Comparison of ENCODE assay signal across 11 cellular contexts in the genomic region with DNA sequence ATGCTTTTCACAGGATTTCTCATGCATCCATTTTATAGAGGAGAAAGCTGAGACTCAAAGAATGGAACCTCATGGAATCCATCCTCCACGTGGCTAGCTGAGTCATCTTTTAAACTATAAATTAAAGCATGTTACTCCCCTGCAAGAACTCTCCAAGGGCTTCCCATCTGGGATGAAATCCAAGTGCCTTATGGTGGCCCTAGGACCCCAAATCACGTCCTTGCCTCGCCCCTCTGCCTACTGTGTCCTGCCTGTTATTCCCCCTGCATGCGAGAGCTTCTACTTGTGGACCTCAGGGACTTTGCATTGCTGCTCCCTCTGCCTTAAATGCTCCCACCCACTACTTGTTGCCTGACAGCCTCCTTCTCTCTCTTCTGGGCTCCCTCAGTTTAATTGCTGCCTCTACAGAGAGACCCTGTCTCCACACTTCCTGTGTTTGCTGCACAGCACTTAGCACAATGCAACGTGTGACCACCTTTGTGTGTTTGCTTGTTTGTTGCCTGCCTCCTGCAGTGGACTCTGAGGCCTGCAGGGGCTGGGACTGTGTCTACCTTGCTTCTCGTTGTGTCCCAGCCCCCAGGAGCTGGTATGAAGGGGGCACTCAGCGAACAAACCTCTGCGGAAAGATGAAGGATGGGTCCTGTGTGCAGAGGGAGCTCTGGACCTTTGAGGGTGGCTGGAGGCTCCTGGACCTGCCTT. TPM values are rescaled to one million over a fixed set of nuclear protein-coding genes. Genes with fewer than 3 reads are reported as not detected.
A peak's percentile ranks its signal among the peaks of the same experiment; 100 is the strongest.
DNase-seq lines count a peak whose midpoint lies in the region; ATAC-seq and TF ChIP-seq lines count a peak whose summit lies in the region.
"Had no signal": no experiment of that assay in that cellular context is flagged by ENCODE, and none has a peak within 500 bp of the region (broad histone marks: within the 10 kb centered on the region; RNA-seq: fewer than 3 reads in every experiment).

No MANE protein-coding gene starts in this region.

- H3K79me2 ChIP-seq in MM.1S (ENCODE audit: low read length) = peaks cover 67% of the 10 kb centered on the region

- no peaks in the 10 kb centered on the region for H3K9me2 ChIP-seq in MM.1S (replicated peaks; ENCODE audit: insufficient read depth, low read length)

- peak overlapping the region; percentile 31 for H3K4me3 Mint-ChIP-seq in activated naive CD4-positive, alpha-beta T cell treated with anti-CD3 and anti-CD28 coated beads, Interleukin-2, amount 50 U/mL, for 24 hours
- peak overlapping the region; percentile 34 to 66 for H3K4me3 Mint-ChIP-seq in stimulated activated naive CD8-positive, alpha-beta T cell treated with anti-CD3 and anti-CD28 coated beads, Interleukin-15, amount 100 ng/mL, for 72 hours
- H3K4me3 Mint-ChIP-seq: type B pancreatic cell had no signal

- H3K9me3 ChIP-seq in MM.1S (replicated peaks; ENCODE audit: insufficient read depth, low read length) = no peaks in the 10 kb centered on the region
- no peaks in the 10 kb centered on the region for H3K9me3 ChIP-seq in gastroesophageal sphincter

- peaks cover 6% of the 10 kb centered on the region for H3K36me3 Mint-ChIP-seq in activated naive CD4-positive, alpha-beta T cell treated with anti-CD3 and anti-CD28 coated beads, Interleukin-2, amount 50 U/mL, for 24 hours
- H3K36me3 Mint-ChIP-seq: type B pancreatic cell had no signal

- no peak for DNase-seq in activated naive CD4-positive, alpha-beta T cell (lab: John Stamatoyannopoulos, UW)
- DNase-seq in MM.1S (no peak), astrocyte of the spinal cord (ENCODE audit: low read depth, low spot score) (peak; percentile 38), NCI-H2196 (lab: John Stamatoyannopoulos, UW; ENCODE audit: unreplicated experiment) (no peak), dedifferentiated amniotic fluid mesenchymal stem cell (ENCODE audit: extremely low spot score) (no peak)
- no peak for DNase-seq in stimulated activated naive CD8-positive, alpha-beta T cell treated with anti-CD3 and anti-CD28 coated beads, Interleukin-15, amount 100 ng/mL, for 72 hours
- DNase-seq: caudate nucleus, NCI-H187 treated with DMSO at 0.1 percent for 48 hours had no signal

- H3K4me1 ChIP-seq in MM.1S (ENCODE audit: low read length) = peaks cover 85% of the 10 kb centered on the region
- peaks cover 6 to 84% (median 21%) of the 10 kb centered on the region in 3 donors for H3K4me1 ChIP-seq in gastroesophageal sphincter

- H3K4me1 Mint-ChIP-seq in activated naive CD4-positive, alpha-beta T cell treated with anti-CD3 and anti-CD28 coated beads, Interleukin-2, amount 50 U/mL, for 24 hours = peaks cover 89% of the 10 kb centered on the region
- peaks cover 76% of the 10 kb centered on the region for H3K4me1 Mint-ChIP-seq in stimulated activated naive CD8-positive, alpha-beta T cell treated with anti-CD3 and anti-CD28 coated beads, Interleukin-15, amount 100 ng/mL, for 72 hours

- H3K27ac ChIP-seq in MM.1S (ENCODE audit: low read length) (peak overlapping the region; percentile 89), gastroesophageal sphincter (peak overlapping the region in 2 of 4 donors; percentile 73 to 74)

- WGBS in gastroesophageal sphincter (ENCODE audit: low coverage in 1 of 2), 2 donors = 66 to 73% methylated on average over 5 of the region's 8 CpGs

- H3K27me3 Mint-ChIP-seq in activated naive CD4-positive, alpha-beta T cell treated with anti-CD3 and anti-CD28 coated beads, Interleukin-2, amount 50 U/mL, for 24 hours = no peaks in the 10 kb centered on the region
- peaks cover 67% of the 10 kb centered on the region for H3K27me3 Mint-ChIP-seq in stimulated activated naive CD8-positive, alpha-beta T cell treated with anti-CD3 and anti-CD28 coated beads, Interleukin-15, amount 100 ng/mL, for 72 hours

- H4K20me1 ChIP-seq in MM.1S (ENCODE audit: insufficient read depth, low read length) = no peaks in the 10 kb centered on the region

- H3F3A ChIP-seq in MM.1S (ENCODE audit: insufficient read depth, low read length) = peaks cover 47% of the 10 kb centered on the region

- H3K36me3 ChIP-seq in MM.1S (replicated peaks; ENCODE audit: insufficient read depth, low read length) (no peaks in the 10 kb centered on the region), gastroesophageal sphincter (peaks cover 0 to 5% of the 10 kb centered on the region in 2 donors)

- H3K27me3 ChIP-seq in MM.1S (replicated peaks; ENCODE audit: insufficient read depth, low read length) (no peaks in the 10 kb centered on the region), gastroesophageal sphincter (no peaks in the 10 kb centered on the region)

- H3K9ac ChIP-seq in MM.1S (ENCODE audit: low read length) = peak overlapping the region; percentile 56

- peak overlapping the region; percentile 81 for H3K4me2 ChIP-seq in MM.1S (ENCODE audit: low read depth, low read length)

- ATAC-seq in stimulated activated naive CD8-positive, alpha-beta T cell treated with anti-CD3 and anti-CD28 coated beads, Interleukin-15, amount 100 ng/mL, for 72 hours = no peak
- ATAC-seq in gastroesophageal sphincter = no peak

- H3K27ac Mint-ChIP-seq in activated naive CD4-positive, alpha-beta T cell treated with anti-CD3 and anti-CD28 coated beads, Interleukin-2, amount 50 U/mL, for 24 hours = peak overlapping the region; percentile 75
- H3K27ac Mint-ChIP-seq in stimulated activated naive CD8-positive, alpha-beta T cell treated with anti-CD3 and anti-CD28 coated beads, Interleukin-15, amount 100 ng/mL, for 72 hours = no peak overlapping the region
- H3K27ac Mint-ChIP-seq: type B pancreatic cell had no signal

- TF ChIP-seq CTCF in MM.1S (IDR thresholded peaks at IDR 0.05; ENCODE audit: low read length) = peak; percentile 22
- no peak for TF ChIP-seq CTCF in astrocyte of the spinal cord (IDR thresholded peaks at IDR 0.05; ENCODE audit: low read depth, low read length)
- no peak for TF ChIP-seq CTCF in gastroesophageal sphincter (IDR thresholded peaks at IDR 0.05)

- H3K9me3 Mint-ChIP-seq in activated naive CD4-positive, alpha-beta T cell treated with anti-CD3 and anti-CD28 coated beads, Interleukin-2, amount 50 U/mL, for 24 hours = no peaks in the 10 kb centered on the region
- H3K9me3 Mint-ChIP-seq in stimulated activated naive CD8-positive, alpha-beta T cell treated with anti-CD3 and anti-CD28 coated beads, Interleukin-15, amount 100 ng/mL, for 72 hours = peaks cover 18 to 22% of the 10 kb centered on the region in 2 donors
- H3K9me3 Mint-ChIP-seq: type B pancreatic cell had no signal

- no peak overlapping the region for H2AFZ ChIP-seq in MM.1S (ENCODE audit: low read length)

- H3K4me3 ChIP-seq in MM.1S (ENCODE audit: low read length) = no peak overlapping the region
- H3K4me3 ChIP-seq in astrocyte of the spinal cord (ENCODE audit: low read depth, low read length) = no peak overlapping the region
- no peak overlapping the region for H3K4me3 ChIP-seq in gastroesophageal sphincter

- no peak for TF ChIP-seq POLR2A in gastroesophageal sphincter (IDR thresholded peaks at IDR 0.05)

- TF ChIP-seq EP300 in gastroesophageal sphincter (IDR thresholded peaks at IDR 0.05) = no peak

- in situ Hi-C loops in astrocyte of the spinal cord (cut with HindIII; ENCODE audit: low sequenced_read_pairs) = no loop called here

RNA-seq across cellular contexts. Expression of a gene that starts 39.4 kb away (rescaled TPM):
- 10 to 100 TPM; 16.4 to 47.8 (median 40.3) TPM for total RNA-seq in gastroesophageal sphincter
